ENCODE assay signal across 9 cellular contexts in the genomic region with DNA sequence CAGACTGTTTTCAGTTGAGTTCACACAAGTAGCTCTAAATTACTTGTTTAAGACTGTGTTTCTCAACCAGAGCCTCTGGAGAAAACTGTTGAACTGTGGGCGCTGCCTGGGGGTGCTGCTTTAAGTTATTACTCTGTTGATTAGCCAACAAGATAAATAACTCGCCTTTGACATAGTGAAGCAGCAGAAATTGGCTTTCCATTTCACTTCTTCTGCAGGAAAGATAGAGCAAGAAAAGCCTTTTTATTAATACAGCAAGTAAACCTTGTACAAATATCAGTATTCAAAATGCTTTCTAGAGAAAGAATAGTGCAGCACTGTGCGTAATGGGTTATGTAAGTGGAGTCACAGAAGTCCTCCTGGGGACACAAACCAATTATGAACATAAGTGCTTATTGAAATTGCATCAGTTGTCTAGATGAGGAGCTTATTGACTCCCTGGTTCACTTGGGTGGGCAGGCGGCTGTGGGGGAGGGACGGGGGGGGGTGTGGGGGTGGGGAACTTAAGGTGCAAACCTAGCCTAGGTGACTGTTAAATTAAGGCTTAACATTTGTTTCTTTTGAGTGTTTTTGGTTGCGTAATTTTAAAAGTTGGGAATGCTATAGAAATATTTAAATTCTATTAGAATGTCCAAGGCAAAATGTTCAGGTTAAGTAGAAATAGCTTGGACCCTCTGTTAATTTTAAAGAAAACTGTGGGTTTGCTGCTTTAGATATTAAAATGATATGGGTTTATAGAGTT.
DNase-seq lines count a peak whose midpoint lies in the region; TF ChIP-seq lines count a peak whose summit lies in the region.
"Had no signal": no experiment of that assay in that cellular context is flagged by ENCODE, and none has a peak within 500 bp of the region (broad histone marks: within the 10 kb centered on the region; RNA-seq: fewer than 3 reads in every experiment).

No MANE protein-coding gene starts in this region.

- peaks cover 16% of the 10 kb centered on the region for H3K4me1 ChIP-seq in endocrine pancreas (ENCODE audit: control insufficient read depth, insufficient read depth, low read length)
- H3K4me1 ChIP-seq in tibial artery, result peaks cover 0 to 81% (median 40%) of the 10 kb centered on the region in 4 donors

- peak overlapping the region; percentile 71 to 80 for H3K27ac ChIP-seq in tibial artery
- H3K27ac ChIP-seq: WERI-Rb-1 had no signal

- TF ChIP-seq CTCF in tibial artery (IDR thresholded peaks at IDR 0.05), result no peak

- intact Hi-C loops in tibial artery (cut with DNase I; ENCODE audit: low total_unique reads), result no loop called here

- H3K36me3 ChIP-seq in endocrine pancreas (ENCODE audit: control insufficient read depth, insufficient read depth, low read length), result no peaks in the 10 kb centered on the region
- H3K36me3 ChIP-seq in tibial artery, result no peaks in the 10 kb centered on the region
- H3K36me3 ChIP-seq: WERI-Rb-1 had no signal

- no peaks in the 10 kb centered on the region for H3K27me3 ChIP-seq in endocrine pancreas (ENCODE audit: control insufficient read depth, insufficient read depth, low read length)
- no peaks in the 10 kb centered on the region for H3K27me3 ChIP-seq in tibial artery

- DNase-seq in NCI-H2107 treated with DMSO at 0.1 percent for 48 hours (lab: John Stamatoyannopoulos, UW; ENCODE audit: unreplicated experiment), result peak; percentile 65
- peak; percentile 58 for DNase-seq in midbrain (lab: John Stamatoyannopoulos, UW)
- DNase-seq in tibial artery, result no peak
- DNase-seq in SW480 (ENCODE audit: low spot score), result no peak
- DNase-seq in HuH-7.5 (ENCODE audit: low spot score), result no peak
- no peak for DNase-seq in islet precursor cell
- DNase-seq: naive B cell, WERI-Rb-1 had no signal

- H3K4me3 ChIP-seq in endocrine pancreas (ENCODE audit: control insufficient read depth, insufficient read depth, low read length) (peak overlapping the region; percentile 65), tibial artery (peak overlapping the region; percentile 23 to 26)

- H3K9me3 ChIP-seq in endocrine pancreas (ENCODE audit: control insufficient read depth, low read length), result no peaks in the 10 kb centered on the region
- H3K9me3 ChIP-seq in tibial artery, result no peaks in the 10 kb centered on the region

- no peak overlapping the region for H3K9ac ChIP-seq in endocrine pancreas (ENCODE audit: control insufficient read depth, insufficient read depth, low read length)

Comparison
In these comparisons a context has a peak if more than half of its experiments do, and no peak if none do; other contexts are left out.
1. DNase-seq: peak in NCI-H2107 treated with DMSO at 0.1 percent for 48 hours (single experiment) and midbrain (single experiment); none in tibial artery (0 of 2), SW480 (single experiment), HuH-7.5 (single experiment) and islet precursor cell (single experiment).